Comparison of ENCODE assay signal across 15 cellular contexts in the genomic region with DNA sequence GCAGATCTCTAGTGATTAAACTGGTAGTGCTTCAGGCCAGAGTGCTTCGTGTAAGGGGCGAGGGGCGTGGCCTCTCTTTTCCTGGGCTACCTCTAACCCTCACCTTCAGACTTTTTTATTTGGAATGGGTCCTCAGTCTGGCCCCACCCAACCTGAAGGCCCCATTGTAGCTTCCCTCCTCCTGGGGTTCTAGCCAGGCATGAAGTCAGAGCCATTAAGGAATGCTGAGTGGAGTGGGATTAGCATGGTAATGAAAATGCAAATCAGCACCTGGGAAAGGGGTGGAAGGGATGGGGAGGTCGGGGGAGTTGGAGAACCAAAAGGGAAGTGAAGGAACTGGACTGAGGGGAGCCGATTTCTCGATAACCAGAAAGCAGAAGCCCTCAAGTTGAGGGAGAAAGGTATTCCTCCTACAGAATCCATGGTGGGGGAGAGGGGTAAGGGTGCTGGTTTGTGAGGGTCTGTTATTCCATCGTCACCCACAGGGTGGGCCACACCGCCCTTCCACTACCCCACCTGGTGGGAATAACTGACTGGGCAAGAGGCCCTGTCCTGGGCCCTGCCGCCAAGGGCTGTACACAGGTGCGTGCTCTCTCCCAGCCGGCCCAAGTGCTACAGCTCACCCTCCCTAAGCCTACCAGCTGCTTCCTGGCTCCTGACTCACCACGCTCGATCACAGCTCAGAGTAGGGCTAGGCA. TPM values are rescaled to one million over a fixed set of nuclear protein-coding genes. Genes with fewer than 3 reads are reported as not detected.
DNase-seq lines count a peak whose midpoint lies in the region; ATAC-seq, FAIRE-seq and TF ChIP-seq lines count a peak whose summit lies in the region.
"Had no signal": no experiment of that assay in that cellular context is flagged by ENCODE, and none has a peak within 500 bp of the region (broad histone marks: within the 10 kb centered on the region; RNA-seq: fewer than 3 reads in every experiment).

No MANE protein-coding gene starts in this region.

- no peak for DNase-seq in activated naive CD8-positive, alpha-beta T cell treated with anti-CD3 and anti-CD28 coated beads, Interleukin-2, amount 50 U/mL, for 24 hours
- no peak for DNase-seq in activated naive CD8-positive, alpha-beta T cell treated with anti-CD3 and anti-CD28 coated beads for 36 hours
- DNase-seq in T-helper 1 cell: no peak
- DNase-seq in RCC 7860 (ENCODE audit: low spot score): no peak
- DNase-seq in effector CD4-positive, alpha-beta T cell: no peak
- DNase-seq in GM10266 (ENCODE audit: extremely low spot score): no peak
- DNase-seq: activated effector memory CD4-positive, alpha-beta T cell treated with Interleukin-2 at 50 U/mL for 16 hours; colonic mucosa; DMS79 treated with DMSO at 0.1 percent for 48 hours; NCI-H1048; psoas muscle; T-cell had no signal

- H3K9me3 ChIP-seq in iPS-18c (ENCODE audit: control insufficient read depth, insufficient read depth, low read length): no peaks in the 10 kb centered on the region
- H3K9me3 ChIP-seq: colonic mucosa, psoas muscle had no signal

- no peak for FAIRE-seq in RCC 7860 (lab: Jason Lieb, UNC)

- no peak for ATAC-seq in activated naive CD8-positive, alpha-beta T cell treated with anti-CD3 and anti-CD28 coated beads, Interleukin-2, amount 50 U/mL, for 24 hours
- ATAC-seq in activated T-helper 17 cell treated with anti-CD3 and anti-CD28 coated beads, Interleukin-2, amount 50 U/mL, for 72 hours (replicated peaks): no peak
- ATAC-seq: T-cell had no signal

- H3K9me3 Mint-ChIP-seq in activated naive CD8-positive, alpha-beta T cell treated with anti-CD3 and anti-CD28 coated beads, Interleukin-2, amount 50 U/mL, for 24 hours: no peaks in the 10 kb centered on the region
- no peaks in the 10 kb centered on the region for H3K9me3 Mint-ChIP-seq in activated naive CD8-positive, alpha-beta T cell treated with anti-CD3 and anti-CD28 coated beads for 36 hours
- no peaks in the 10 kb centered on the region for H3K9me3 Mint-ChIP-seq in activated T-helper 17 cell treated with anti-CD3 and anti-CD28 coated beads, Interleukin-2, amount 50 U/mL, for 72 hours
- H3K9me3 Mint-ChIP-seq: T-cell had no signal

- no peak for TF ChIP-seq CTCF in GM10266 (IDR thresholded peaks at IDR 0.05; ENCODE audit: control insufficient read depth, insufficient read depth, low read depth, missing control alignments)

- peak overlapping the region; percentile 23 for H3K27ac Mint-ChIP-seq in activated naive CD8-positive, alpha-beta T cell treated with anti-CD3 and anti-CD28 coated beads, Interleukin-2, amount 50 U/mL, for 24 hours
- H3K27ac Mint-ChIP-seq in activated naive CD8-positive, alpha-beta T cell treated with anti-CD3 and anti-CD28 coated beads for 36 hours: no peak overlapping the region
- peak overlapping the region; percentile 40 for H3K27ac Mint-ChIP-seq in activated T-helper 17 cell treated with anti-CD3 and anti-CD28 coated beads, Interleukin-2, amount 50 U/mL, for 72 hours

- H3K4me1 Mint-ChIP-seq in activated naive CD8-positive, alpha-beta T cell treated with anti-CD3 and anti-CD28 coated beads, Interleukin-2, amount 50 U/mL, for 24 hours: no peaks in the 10 kb centered on the region
- no peaks in the 10 kb centered on the region for H3K4me1 Mint-ChIP-seq in activated naive CD8-positive, alpha-beta T cell treated with anti-CD3 and anti-CD28 coated beads for 36 hours
- peaks cover 5% of the 10 kb centered on the region for H3K4me1 Mint-ChIP-seq in activated T-helper 17 cell treated with anti-CD3 and anti-CD28 coated beads, Interleukin-2, amount 50 U/mL, for 72 hours
- H3K4me1 Mint-ChIP-seq: T-cell had no signal

- H3K27me3 Mint-ChIP-seq in activated naive CD8-positive, alpha-beta T cell treated with anti-CD3 and anti-CD28 coated beads, Interleukin-2, amount 50 U/mL, for 24 hours: peaks cover 4% of the 10 kb centered on the region
- no peaks in the 10 kb centered on the region for H3K27me3 Mint-ChIP-seq in activated naive CD8-positive, alpha-beta T cell treated with anti-CD3 and anti-CD28 coated beads for 36 hours
- H3K27me3 Mint-ChIP-seq in activated T-helper 17 cell treated with anti-CD3 and anti-CD28 coated beads, Interleukin-2, amount 50 U/mL, for 72 hours: no peaks in the 10 kb centered on the region

- no peaks in the 10 kb centered on the region for H3K36me3 Mint-ChIP-seq in activated naive CD8-positive, alpha-beta T cell treated with anti-CD3 and anti-CD28 coated beads, Interleukin-2, amount 50 U/mL, for 24 hours (ENCODE audit: low read depth)
- no peaks in the 10 kb centered on the region for H3K36me3 Mint-ChIP-seq in activated naive CD8-positive, alpha-beta T cell treated with anti-CD3 and anti-CD28 coated beads for 36 hours
- no peaks in the 10 kb centered on the region for H3K36me3 Mint-ChIP-seq in activated T-helper 17 cell treated with anti-CD3 and anti-CD28 coated beads, Interleukin-2, amount 50 U/mL, for 72 hours (ENCODE audit: low read depth)
- H3K36me3 Mint-ChIP-seq: T-cell had no signal

- no peak overlapping the region for H3K4me3 Mint-ChIP-seq in activated naive CD8-positive, alpha-beta T cell treated with anti-CD3 and anti-CD28 coated beads, Interleukin-2, amount 50 U/mL, for 24 hours
- H3K4me3 Mint-ChIP-seq in activated naive CD8-positive, alpha-beta T cell treated with anti-CD3 and anti-CD28 coated beads for 36 hours: no peak overlapping the region
- no peak overlapping the region for H3K4me3 Mint-ChIP-seq in activated T-helper 17 cell treated with anti-CD3 and anti-CD28 coated beads, Interleukin-2, amount 50 U/mL, for 72 hours
- H3K4me3 Mint-ChIP-seq: T-cell had no signal

- H3K4me3 ChIP-seq in iPS-18c (ENCODE audit: insufficient read depth, low read depth, low read length): peak overlapping the region; percentile 70
- H3K4me3 ChIP-seq: colonic mucosa, psoas muscle had no signal

RNA-seq across cellular contexts. Expression of gene ZFHX2, which starts 14.1 kb away (rescaled TPM):
- 1 to 10 TPM in 1 of 2 experiments, under 1 TPM in 1; 0.85 to 1.1 TPM for total RNA-seq in activated naive CD8-positive, alpha-beta T cell treated with anti-CD3 and anti-CD28 coated beads for 36 hours
- 1 to 10 TPM; 2.1 to 2.3 TPM for total RNA-seq in activated T-helper 17 cell treated with anti-CD3 and anti-CD28 coated beads, Interleukin-2, amount 50 U/mL, for 72 hours

RNA-seq across cellular contexts. Expression of gene THTPA, which starts 18.6 kb away (rescaled TPM):
- total RNA-seq in activated naive CD8-positive, alpha-beta T cell treated with anti-CD3 and anti-CD28 coated beads for 36 hours: 1 to 10 TPM; 7.6 to 9.4 TPM
- 1 to 10 TPM; 7.3 to 8.7 TPM for total RNA-seq in activated T-helper 17 cell treated with anti-CD3 and anti-CD28 coated beads, Interleukin-2, amount 50 U/mL, for 72 hours

RNA-seq across cellular contexts. Expression of gene AP1G2, which starts 30.1 kb away (rescaled TPM):
- 100 to 1,000 TPM; 118 to 124 TPM for total RNA-seq in activated naive CD8-positive, alpha-beta T cell treated with anti-CD3 and anti-CD28 coated beads for 36 hours
- 100 to 1,000 TPM; 199 to 312 TPM for total RNA-seq in activated T-helper 17 cell treated with anti-CD3 and anti-CD28 coated beads, Interleukin-2, amount 50 U/mL, for 72 hours

RNA-seq across cellular contexts. Expression of gene JPH4, which starts 41.1 kb away (rescaled TPM):
- total RNA-seq in activated naive CD8-positive, alpha-beta T cell treated with anti-CD3 and anti-CD28 coated beads for 36 hours: under 1 TPM; 0.72 to 0.74 TPM
- total RNA-seq in activated T-helper 17 cell treated with anti-CD3 and anti-CD28 coated beads, Interleukin-2, amount 50 U/mL, for 72 hours: not detected
- total RNA-seq: lung microvascular endothelial cell had no signal
